ENCODE assay signal across 24 cellular contexts in genomic region chr7:129767120-129768011, GRCh38.
DNase-seq lines count a peak whose midpoint lies in the region; ATAC-seq, FAIRE-seq and TF ChIP-seq lines count a peak whose summit lies in the region.
"Had no signal": no experiment of that assay in that cellular context is flagged by ENCODE, and none has a peak within 500 bp of the region (broad histone marks: within the 10 kb centered on the region; RNA-seq: fewer than 3 reads in every experiment).

No MANE protein-coding gene starts in this region.

- H3K4me3 ChIP-seq in GM23338 (no peak overlapping the region), H1 (ENCODE audit: extremely low read depth in 1 of 4, insufficient read depth in 2 of 4, low read depth in 3 of 4, low read length in 4 of 4) (no peak overlapping the region)
- H3K4me3 ChIP-seq: GM12878, PC-9 had no signal

- H3K27ac ChIP-seq in GM23338 (ENCODE audit: low read depth) (no peak overlapping the region), H1 (ENCODE audit: low read depth, low read length) (no peak overlapping the region)
- H3K27ac ChIP-seq: 22Rv1, PC-9, RWPE1 had no signal

- TF ChIP-seq CTCF in GM23338 (conservative IDR thresholded peaks at IDR 0.05; ENCODE audit: low read depth in 2 of 2): no peak
- no peak for TF ChIP-seq CTCF in H1 (IDR thresholded peaks at IDR 0.05; ENCODE audit: control extremely low read depth in 1 of 3, insufficient read depth in 1 of 3, low read depth in 1 of 3, low read length in 3 of 3)
- TF ChIP-seq CTCF in progenitor cell of endocrine pancreas (IDR thresholded peaks at IDR 0.05; ENCODE audit: unreplicated experiment): no peak

- no peak overlapping the region for H4K8ac ChIP-seq in H1 (ENCODE audit: extremely low read depth, insufficient read depth, low read length)

- H3K23ac ChIP-seq in H1 (ENCODE audit: insufficient read length): no peak overlapping the region

- H3K9me2 ChIP-seq in GM23338 (ENCODE audit: insufficient read depth): no peaks in the 10 kb centered on the region

- H2BK120ac ChIP-seq in H1 (replicated peaks; ENCODE audit: low read depth, low read length): no peak overlapping the region

- H3K4me3 Mint-ChIP-seq in GM23338 (no peak overlapping the region), progenitor cell of endocrine pancreas (ENCODE audit: low read depth) (no peak overlapping the region)
- H3K4me3 Mint-ChIP-seq: B cell; CD4-positive, alpha-beta T cell had no signal

- H3K4me2 ChIP-seq in GM23338 (no peak overlapping the region), H1 (ENCODE audit: insufficient read depth in 1 of 2, low read depth in 2 of 2, low read length in 2 of 2) (no peak overlapping the region)
- H3K4me2 ChIP-seq: PC-9 had no signal

- POLR2A ChIA-PET in H1 (lab: Charles Lee; ENCODE audit: partially characterized antibody): interaction anchor here (1.4 to 4.7 kb wide), 2 partner anchors 8 to 12 kb away, joined by 3 to 33 read pairs; no protein-coding TSS in a partner anchor

- H2BK15ac ChIP-seq in H1 (ENCODE audit: low read length): no peak overlapping the region

- H2BK5ac ChIP-seq in H1 (ENCODE audit: low read depth, low read length): peak overlapping the region; percentile 24; the same call in 1 of the 2 replicates

- H3K36me3 Mint-ChIP-seq in GM23338 (ENCODE audit: low read depth): peaks cover 68% of the 10 kb centered on the region
- peaks cover 17% of the 10 kb centered on the region for H3K36me3 Mint-ChIP-seq in progenitor cell of endocrine pancreas (ENCODE audit: insufficient read depth)

- H3K14ac ChIP-seq in H1 (ENCODE audit: insufficient read length): no peak overlapping the region

- H3K27ac Mint-ChIP-seq in GM23338: peak overlapping the region; percentile 79
- H3K27ac Mint-ChIP-seq in progenitor cell of endocrine pancreas: peak overlapping the region; percentile 31
- H3K27ac Mint-ChIP-seq: B cell; CD4-positive, alpha-beta T cell had no signal

- H3K4me1 ChIP-seq in GM23338 (ENCODE audit: insufficient read depth): peaks cover 14% of the 10 kb centered on the region
- H3K4me1 ChIP-seq in H1 (replicated peaks in 1 of 4; ENCODE audit: control insufficient read depth in 3 of 4, insufficient read depth in 4 of 4, low read length in 3 of 4): peaks cover 2 to 27% (median 14%) of the 10 kb centered on the region in 4 experiments

- WGBS in H1 (ENCODE audit: extremely low coverage in 1 of 2, insufficient coverage in 1 of 2, insufficient read length in 1 of 2, insufficient replicate concordance in 2 of 2, low coverage in 1 of 2, low lambda C conversion rate in 2 of 2, missing lambda C conversion rate in 1 of 2), 2 experiments: 85% methylated on average over 12 of the region's 12 CpGs; no CpG with 5 or more reads in 1 of the 2 experiments

- H4K20me1 ChIP-seq in GM23338 (replicated peaks; ENCODE audit: insufficient read depth): no peaks in the 10 kb centered on the region; the same call in 1 of the 2 replicates
- peaks cover 0 to 2% of the 10 kb centered on the region in 2 experiments for H4K20me1 ChIP-seq in H1 (replicated peaks in 1 of 2; ENCODE audit: control insufficient read depth in 1 of 2, insufficient read depth in 2 of 2, low read length in 2 of 2)

- no peaks in the 10 kb centered on the region; a peak in 1 of 4 replicates for H3K9me3 ChIP-seq in H1 (ENCODE audit: insufficient read depth in 2 of 2, low read depth in 1 of 2, low read length in 1 of 2)

- H3K9me3 Mint-ChIP-seq in GM23338: no peaks in the 10 kb centered on the region; the same call in 2 of the 3 replicates
- H3K9me3 Mint-ChIP-seq in progenitor cell of endocrine pancreas (ENCODE audit: low read depth): no peaks in the 10 kb centered on the region
- H3K9me3 Mint-ChIP-seq: CD4-positive, alpha-beta T cell had no signal

- DNase-seq in NCI-H1092 treated with DMSO at 0.1 percent for 48 hours (lab: John Stamatoyannopoulos, UW) (peak; percentile 58), NCI-H1092 (lab: John Stamatoyannopoulos, UW) (no peak), GM23338 (ENCODE audit: low spot score) (no peak), H1 (ENCODE audit: low read depth in 1 of 2, low spot score in 2 of 2) (no peak), progenitor cell of endocrine pancreas (ENCODE audit: low spot score, unreplicated experiment) (no peak), urothelium cell line (ENCODE audit: low spot score) (no peak)
- DNase-seq: Calu3; CD4-positive, alpha-beta T cell; DMS53; EL; Karpas-422; MM.1S; NCI-H1105; NCI-H510A; NCI-H82; PC-9; SIG-M5 had no signal

- no peaks in the 10 kb centered on the region for H3K23me2 ChIP-seq in H1 (ENCODE audit: low read depth, low read length)

- H3K18ac ChIP-seq in H1 (ENCODE audit: extremely low read depth, low read length): no peak overlapping the region

- H3K79me2 ChIP-seq in GM23338 (replicated peaks; ENCODE audit: insufficient read depth): peaks cover 22% of the 10 kb centered on the region
- peaks cover 0 to 6% of the 10 kb centered on the region in 2 experiments; a peak in 1 of 4 replicates for H3K79me2 ChIP-seq in H1 (ENCODE audit: control insufficient read depth in 1 of 2, insufficient read depth in 2 of 2, low read length in 2 of 2)

- H3K79me1 ChIP-seq in H1 (ENCODE audit: low read depth, low read length): peaks cover 15% of the 10 kb centered on the region

- ATAC-seq in GM23338 (no peak), GM19035 (IDR thresholded peaks at IDR 0.05; ENCODE audit: unreplicated experiment) (no peak), HG03045 (IDR thresholded peaks at IDR 0.05; ENCODE audit: unreplicated experiment) (no peak)
- ATAC-seq: GM12878 had no signal

- no peak overlapping the region for H3K9ac ChIP-seq in H1 (replicated peaks in 1 of 4; ENCODE audit: extremely low read depth in 1 of 4, low read depth in 3 of 4, low read length in 3 of 4)

- CTCF ChIA-PET in H1 (lab: Charles Lee; ENCODE audit: partially characterized antibody): interaction anchor here (0.6 to 1.4 kb wide), 8 partner anchors 10 to 246 kb away, joined by 3 to 4 read pairs (median 3); no protein-coding TSS in a partner anchor

- H3K36me3 ChIP-seq in GM23338 (ENCODE audit: insufficient read depth) (no peaks in the 10 kb centered on the region; the same call in 1 of the 2 replicates), H1 (ENCODE audit: control insufficient read depth in 2 of 4, insufficient read depth in 4 of 4, low read length in 3 of 4) (peaks cover 0 to 9% (median 0%) of the 10 kb centered on the region in 4 experiments; a peak in 1 of 8 replicates)

- no peak overlapping the region for H3K56ac ChIP-seq in H1 (replicated peaks; ENCODE audit: insufficient read length, low read depth, low read length)

- TF ChIP-seq POLR2A in H1 (IDR thresholded peaks at IDR 0.05; ENCODE audit: control extremely low read depth in 1 of 2, low read depth in 2 of 2, low read length in 2 of 2): no peak

- H4K91ac ChIP-seq in H1 (replicated peaks; ENCODE audit: insufficient read length, low read length): no peak overlapping the region

- H3K27me3 Mint-ChIP-seq in GM23338 (ENCODE audit: insufficient read depth, low read depth, poor library complexity): peaks cover 10% of the 10 kb centered on the region
- H3K27me3 Mint-ChIP-seq in progenitor cell of endocrine pancreas: no peaks in the 10 kb centered on the region
- H3K27me3 Mint-ChIP-seq: B cell had no signal

- H3F3A ChIP-seq in GM23338 (replicated peaks; ENCODE audit: low read depth): no peaks in the 10 kb centered on the region; the same call in 1 of the 2 replicates

- no peak overlapping the region for H4K5ac ChIP-seq in H1 (ENCODE audit: insufficient read length, low read depth, low read length)

- no peaks in the 10 kb centered on the region for H3K27me3 ChIP-seq in GM23338 (ENCODE audit: insufficient read depth)
- no peaks in the 10 kb centered on the region for H3K27me3 ChIP-seq in H1 (replicated peaks in 1 of 4; ENCODE audit: control insufficient read depth in 3 of 4, extremely low read depth in 1 of 4, insufficient read depth in 3 of 4, low read length in 3 of 4)

- no peak overlapping the region for H3K4ac ChIP-seq in H1 (replicated peaks; ENCODE audit: insufficient read length, low read depth, low read length)

- H2BK12ac ChIP-seq in H1 (ENCODE audit: low read depth, low read length): 0 out of 2 replicates have a peak overlapping the region, but pooled peaks have one; percentile 3

- H2AFZ ChIP-seq in GM23338 (no peak overlapping the region), H1 (ENCODE audit: low read length) (no peak overlapping the region)
- H2AFZ ChIP-seq: PC-9 had no signal

- no peak for FAIRE-seq in H1 (lab: Jason Lieb, UNC)
- FAIRE-seq in urothelium cell line (lab: Jason Lieb, UNC): no peak
- FAIRE-seq: GM12878, H54 had no signal

- TF ChIP-seq RAD21 in H1 (IDR thresholded peaks at IDR 0.05 in 1 of 2, conservative IDR thresholded peaks at IDR 0.05 in 1 of 2; ENCODE audit: low read depth in 2 of 2, low read length in 2 of 2): no peak

- H2BK20ac ChIP-seq in H1 (ENCODE audit: low read length): no peak overlapping the region

- H2AK5ac ChIP-seq in H1 (ENCODE audit: low read depth, low read length): no peak overlapping the region

- peaks cover 34% of the 10 kb centered on the region for H3K4me1 Mint-ChIP-seq in GM23338
- H3K4me1 Mint-ChIP-seq in progenitor cell of endocrine pancreas (ENCODE audit: low read depth): peaks cover 2% of the 10 kb centered on the region
- H3K4me1 Mint-ChIP-seq: B cell had no signal

- TF ChIP-seq EP300 in H1 (IDR thresholded peaks at IDR 0.05; ENCODE audit: borderline replicate concordance in 1 of 2, low read depth in 2 of 2, low read length in 2 of 2): no peak

TF ChIP-seq in GM23338, 12 proteins besides CTCF, POLR2A, EP300 and RAD21 (continues in another document):
- no peak for TF ChIP-seq STAT1 (IDR thresholded peaks at IDR 0.05; ENCODE audit: unreplicated experiment)
- TF ChIP-seq POLR2AphosphoS5 (IDR thresholded peaks at IDR 0.05; ENCODE audit: low read depth): no peak
- TF ChIP-seq JUNB (IDR thresholded peaks at IDR 0.05; ENCODE audit: unreplicated experiment): no peak
- no peak for TF ChIP-seq ZNF114 (CRISPR knock-in tag; IDR thresholded peaks at IDR 0.05)
- no peak for TF ChIP-seq ZNF331 (CRISPR knock-in tag; IDR thresholded peaks at IDR 0.05; ENCODE audit: low read depth)
